ENCODE assay signal across 12 cellular contexts in genomic region chr12:92063641-92064040, GRCh38.
DNase-seq lines count a peak whose midpoint lies in the region; ATAC-seq, FAIRE-seq and TF ChIP-seq lines count a peak whose summit lies in the region.
"Had no signal": no experiment of that assay in that cellular context is flagged by ENCODE, and none has a peak within 500 bp of the region (broad histone marks: within the 10 kb centered on the region; RNA-seq: fewer than 3 reads in every experiment).

No MANE protein-coding gene starts in this region.

- no peak for ATAC-seq in activated CD8-positive, alpha-beta T cell treated with anti-CD3 and anti-CD28 coated beads for 36 hours
- no peak for ATAC-seq in activated CD8-positive, alpha-beta T cell treated with anti-CD3 and anti-CD28 coated beads, Interleukin-2, amount 10 ng/mL, durations not matched to agents 7 days and 5 days

- no peak for TF ChIP-seq CTCF in activated CD8-positive, alpha-beta T cell treated with anti-CD3 and anti-CD28 coated beads for 36 hours (IDR thresholded peaks at IDR 0.05)
- no peak for TF ChIP-seq CTCF in uterus (IDR thresholded peaks at IDR 0.05)

- peaks cover 25% of the 10 kb centered on the region for H3K36me3 Mint-ChIP-seq in activated CD8-positive, alpha-beta T cell treated with anti-CD3 and anti-CD28 coated beads for 36 hours (ENCODE audit: low read depth)
- H3K36me3 Mint-ChIP-seq in activated CD8-positive, alpha-beta T cell treated with anti-CD3 and anti-CD28 coated beads, Interleukin-2, amount 10 ng/mL, durations not matched to agents 7 days and 5 days (ENCODE audit: low read depth), result peaks cover 6% of the 10 kb centered on the region

- H3K27me3 ChIP-seq in adipocyte (replicated peaks; ENCODE audit: control insufficient read depth, insufficient read depth, low read length) (no peaks in the 10 kb centered on the region), uterus (no peaks in the 10 kb centered on the region)

- H3K27me3 Mint-ChIP-seq in activated CD8-positive, alpha-beta T cell treated with anti-CD3 and anti-CD28 coated beads for 36 hours, result no peaks in the 10 kb centered on the region
- H3K27me3 Mint-ChIP-seq in activated CD8-positive, alpha-beta T cell treated with anti-CD3 and anti-CD28 coated beads, Interleukin-2, amount 10 ng/mL, durations not matched to agents 7 days and 5 days (ENCODE audit: low read depth), result no peaks in the 10 kb centered on the region

- no peak for DNase-seq in activated CD8-positive, alpha-beta T cell treated with anti-CD3 and anti-CD28 coated beads for 36 hours
- DNase-seq in activated CD8-positive, alpha-beta T cell treated with anti-CD3 and anti-CD28 coated beads, Interleukin-2, amount 10 ng/mL, durations not matched to agents 7 days and 5 days, result no peak
- DNase-seq in adipocyte (ENCODE audit: low read depth) (peak; percentile 48), uterus (no peak), SK-N-DZ (ENCODE audit: low spot score) (no peak), DMS153 (lab: John Stamatoyannopoulos, UW) (no peak), islet precursor cell (no peak)
- DNase-seq: cortex of kidney, NCI-H774, RPMI8226 had no signal

- H3K4me3 ChIP-seq in adipocyte (ENCODE audit: low read length) (no peak overlapping the region), uterus (no peak overlapping the region)

- H3K9me3 ChIP-seq in adipocyte (ENCODE audit: control insufficient read depth, low read length) (no peaks in the 10 kb centered on the region), uterus (no peaks in the 10 kb centered on the region)

- peak overlapping the region; percentile 69 for H3K27ac Mint-ChIP-seq in activated CD8-positive, alpha-beta T cell treated with anti-CD3 and anti-CD28 coated beads for 36 hours
- no peak overlapping the region for H3K27ac Mint-ChIP-seq in activated CD8-positive, alpha-beta T cell treated with anti-CD3 and anti-CD28 coated beads, Interleukin-2, amount 10 ng/mL, durations not matched to agents 7 days and 5 days

- peak; percentile 51 for FAIRE-seq in islet of Langerhans (lab: Jason Lieb, UNC)

- intact Hi-C loops in activated CD8-positive, alpha-beta T cell treated with anti-CD3 and anti-CD28 coated beads for 36 hours (cut with micrococcal nuclease), result no loop called here
- intact Hi-C loops in uterus (cut with DNase I; ENCODE audit: low total_unique reads), result no loop called here

- no peak overlapping the region for H3K4me3 Mint-ChIP-seq in activated CD8-positive, alpha-beta T cell treated with anti-CD3 and anti-CD28 coated beads for 36 hours
- no peak overlapping the region for H3K4me3 Mint-ChIP-seq in activated CD8-positive, alpha-beta T cell treated with anti-CD3 and anti-CD28 coated beads, Interleukin-2, amount 10 ng/mL, durations not matched to agents 7 days and 5 days

- no peaks in the 10 kb centered on the region for H3K36me3 ChIP-seq in adipocyte (ENCODE audit: control insufficient read depth, insufficient read depth, low read length, severe bottlenecking)
- no peaks in the 10 kb centered on the region for H3K36me3 ChIP-seq in uterus

- POLR2A ChIA-PET in activated CD8-positive, alpha-beta T cell treated with anti-CD3 and anti-CD28 coated beads for 36 hours (lab: Charles Lee), result interaction anchor here (0.6 to 1.3 kb wide), 4 partner anchors 9 to 80 kb away, joined by 3 to 4 read pairs (median 3); no protein-coding TSS in a partner anchor
- POLR2A ChIA-PET in activated CD8-positive, alpha-beta T cell treated with anti-CD3 and anti-CD28 coated beads, Interleukin-2, amount 10 ng/mL, durations not matched to agents 7 days and 5 days (lab: Charles Lee), result no interaction called here

- TF ChIP-seq POLR2A in uterus (IDR thresholded peaks at IDR 0.05), result no peak

- peaks cover 68% of the 10 kb centered on the region for H3K4me1 Mint-ChIP-seq in activated CD8-positive, alpha-beta T cell treated with anti-CD3 and anti-CD28 coated beads for 36 hours (ENCODE audit: low read depth)
- peaks cover 29% of the 10 kb centered on the region for H3K4me1 Mint-ChIP-seq in activated CD8-positive, alpha-beta T cell treated with anti-CD3 and anti-CD28 coated beads, Interleukin-2, amount 10 ng/mL, durations not matched to agents 7 days and 5 days (ENCODE audit: low read depth)

- peaks cover 7% of the 10 kb centered on the region for H3K9me3 Mint-ChIP-seq in activated CD8-positive, alpha-beta T cell treated with anti-CD3 and anti-CD28 coated beads for 36 hours
- H3K9me3 Mint-ChIP-seq in activated CD8-positive, alpha-beta T cell treated with anti-CD3 and anti-CD28 coated beads, Interleukin-2, amount 10 ng/mL, durations not matched to agents 7 days and 5 days (ENCODE audit: insufficient read depth), result no peaks in the 10 kb centered on the region

- H3K9ac ChIP-seq in adipocyte (ENCODE audit: low read length), result no peak overlapping the region

- CTCF ChIA-PET in activated CD8-positive, alpha-beta T cell treated with anti-CD3 and anti-CD28 coated beads for 36 hours (lab: Charles Lee), result interaction anchor here (0.6 to 0.8 kb wide), 2 partner anchors 54 to 252 kb away, joined by 3 read pairs; no protein-coding TSS in a partner anchor
- CTCF ChIA-PET in activated CD8-positive, alpha-beta T cell treated with anti-CD3 and anti-CD28 coated beads, Interleukin-2, amount 10 ng/mL, durations not matched to agents 7 days and 5 days (lab: Charles Lee), result interaction anchor here (1.1 kb wide), 1 partner anchor 42 kb away, joined by 3 read pairs; no protein-coding TSS in a partner anchor

- peaks cover 26% of the 10 kb centered on the region for H3K4me1 ChIP-seq in adipocyte (ENCODE audit: control insufficient read depth, insufficient read depth, low read length)
- no peaks in the 10 kb centered on the region for H3K4me1 ChIP-seq in uterus

- H3K27ac ChIP-seq in uterus, result peak overlapping the region; percentile 4 to 78
- H3K27ac ChIP-seq: epithelial cell of prostate had no signal
